8 cellular contexts compared by ENCODE assay signal in genomic region chr9:34899535-34900158, GRCh38. TPM values are rescaled to one million over a fixed set of nuclear protein-coding genes. Genes with fewer than 3 reads are reported as not detected.
DNase-seq lines count a peak whose midpoint lies in the region; ATAC-seq and TF ChIP-seq lines count a peak whose summit lies in the region.

No MANE protein-coding gene starts in this region.

- H3K4me1 Mint-ChIP-seq in osteocyte (ENCODE audit: unreplicated experiment), result no peaks in the 10 kb centered on the region

- H3K79me2 ChIP-seq in MM.1S (ENCODE audit: low read length), result no peaks in the 10 kb centered on the region

- H3K27ac Mint-ChIP-seq in osteocyte (ENCODE audit: unreplicated experiment), result no peak overlapping the region

- H3K9me3 ChIP-seq in MM.1S (replicated peaks; ENCODE audit: insufficient read depth, low read length), result no peaks in the 10 kb centered on the region
- H3K9me3 ChIP-seq in SJCRH30 (replicated peaks), result no peaks in the 10 kb centered on the region
- H3K9me3 ChIP-seq in gastroesophageal sphincter, result no peaks in the 10 kb centered on the region
- H3K9me3 ChIP-seq in tibial artery, result no peaks in the 10 kb centered on the region

- H3K27me3 Mint-ChIP-seq in osteocyte (ENCODE audit: unreplicated experiment), result peaks cover 68% of the 10 kb centered on the region

- TF ChIP-seq POLR2A in gastroesophageal sphincter (IDR thresholded peaks at IDR 0.05), result no peak

- no peak overlapping the region for H3K4me2 ChIP-seq in MM.1S (ENCODE audit: low read depth, low read length)

- H3K9me3 Mint-ChIP-seq in osteocyte (ENCODE audit: unreplicated experiment), result no peaks in the 10 kb centered on the region

- no peaks in the 10 kb centered on the region for H3F3A ChIP-seq in MM.1S (ENCODE audit: insufficient read depth, low read length)

- H3K27me3 ChIP-seq in MM.1S (replicated peaks; ENCODE audit: insufficient read depth, low read length) (no peaks in the 10 kb centered on the region), SJCRH30 (no peaks in the 10 kb centered on the region), gastroesophageal sphincter (peaks cover 30% of the 10 kb centered on the region), tibial artery (peaks cover 0 to 15% of the 10 kb centered on the region in 2 donors)

- no peaks in the 10 kb centered on the region for H3K9me2 ChIP-seq in MM.1S (replicated peaks; ENCODE audit: insufficient read depth, low read length)

- no peak overlapping the region for H3K4me3 Mint-ChIP-seq in osteocyte (ENCODE audit: unreplicated experiment)

- H2AFZ ChIP-seq in MM.1S (ENCODE audit: low read length), result no peak overlapping the region

- H3K4me1 ChIP-seq in MM.1S (ENCODE audit: low read length), result no peaks in the 10 kb centered on the region
- no peaks in the 10 kb centered on the region for H3K4me1 ChIP-seq in SJCRH30
- no peaks in the 10 kb centered on the region for H3K4me1 ChIP-seq in gastroesophageal sphincter
- no peaks in the 10 kb centered on the region for H3K4me1 ChIP-seq in tibial artery

- intact Hi-C loops in tibial artery (cut with DNase I; ENCODE audit: low total_unique reads), result loop anchor here (5.0 to 10.0 kb wide), 3 partner anchors 88 to 198 kb away; partner anchors contain the start of genes DNAJB5 and PIGO

- H3K4me3 ChIP-seq in MM.1S (ENCODE audit: low read length), result no peak overlapping the region
- H3K4me3 ChIP-seq in SJCRH30, result no peak overlapping the region
- no peak overlapping the region for H3K4me3 ChIP-seq in gastroesophageal sphincter
- no peak overlapping the region for H3K4me3 ChIP-seq in tibial artery

- no peak overlapping the region for H3K9ac ChIP-seq in MM.1S (ENCODE audit: low read length)

- TF ChIP-seq CTCF in MM.1S (IDR thresholded peaks at IDR 0.05; ENCODE audit: low read length), result peak; percentile 74
- TF ChIP-seq CTCF in gastroesophageal sphincter (IDR thresholded peaks at IDR 0.05), result peak; percentile 58 to 87 (median 78)
- TF ChIP-seq CTCF in osteocyte (IDR thresholded peaks at IDR 0.05), result peak; percentile 90
- TF ChIP-seq CTCF in tibial artery (IDR thresholded peaks at IDR 0.05), result peak; percentile 82

- no peaks in the 10 kb centered on the region for H4K20me1 ChIP-seq in MM.1S (ENCODE audit: insufficient read depth, low read length)

- H3K36me3 ChIP-seq in MM.1S (replicated peaks; ENCODE audit: insufficient read depth, low read length), result no peaks in the 10 kb centered on the region
- H3K36me3 ChIP-seq in SJCRH30, result no peaks in the 10 kb centered on the region
- no peaks in the 10 kb centered on the region for H3K36me3 ChIP-seq in gastroesophageal sphincter
- H3K36me3 ChIP-seq in tibial artery, result no peaks in the 10 kb centered on the region

- DNase-seq in DMS153 (lab: John Stamatoyannopoulos, UW), result peak; percentile 31
- peak; percentile 74 for DNase-seq in MM.1S
- peak; percentile 62 to 87 for DNase-seq in SJCRH30
- DNase-seq in activated effector memory CD4-positive, alpha-beta T cell treated with anti-CD3 and anti-CD28 coated beads, Interleukin-2, amount 50 U/mL, for 16 hours, result peak; percentile 91
- DNase-seq in osteocyte (ENCODE audit: extremely low spot score, unreplicated experiment), result no peak
- peak; percentile 78 to 85 for DNase-seq in tibial artery

- H3K27ac ChIP-seq in MM.1S (ENCODE audit: low read length) (no peak overlapping the region), SJCRH30 (no peak overlapping the region), gastroesophageal sphincter (no peak overlapping the region), tibial artery (no peak overlapping the region)

- WGBS in gastroesophageal sphincter (ENCODE audit: low coverage in 1 of 2), 2 donors, result 21 to 33% methylated on average over 5 to 6 of the region's 7 CpGs

- no peak for TF ChIP-seq EP300 in gastroesophageal sphincter (IDR thresholded peaks at IDR 0.05)

- no peaks in the 10 kb centered on the region for H3K36me3 Mint-ChIP-seq in osteocyte (ENCODE audit: unreplicated experiment)

- ATAC-seq in GM21786 (IDR thresholded peaks at IDR 0.05; ENCODE audit: unreplicated experiment) (peak; percentile 79), gastroesophageal sphincter (peak; percentile 96)

RNA-seq across cellular contexts. Expression of gene PHF24, which starts 58.4 kb away (rescaled TPM):
- total RNA-seq in SJCRH30 (2014; rRNA removed; shearing (Covaris generic)), result not detected in 2 replicates
- under 1 TPM in 3 of 4 donors, not detected in 1; 0.30 to 0.81 (median 0.67) TPM for total RNA-seq in gastroesophageal sphincter
- not detected in 2 replicates for total RNA-seq in osteocyte
